In genomic region chr20:54362283-54362682, GRCh38 we compare ENCODE assay signal across 14 cellular contexts.
A peak's percentile ranks its signal among the peaks of the same experiment; 100 is the strongest.
DNase-seq lines count a peak whose midpoint lies in the region; ATAC-seq and TF ChIP-seq lines count a peak whose summit lies in the region.
"Had no signal": no experiment of that assay in that cellular context is flagged by ENCODE, and none has a peak within 500 bp of the region (broad histone marks: within the 10 kb centered on the region; RNA-seq: fewer than 3 reads in every experiment).

No MANE protein-coding gene starts in this region.

- H3K9me2 ChIP-seq in GM23338 (ENCODE audit: insufficient read depth) = no peaks in the 10 kb centered on the region

- in situ Hi-C loops in SK-MEL-5 (cut with HindIII; ENCODE audit: low pct_unique_long_range_greater_than_20kb, low sequenced_read_pairs) = no loop called here

- TF ChIP-seq CTCF in GM23338 (conservative IDR thresholded peaks at IDR 0.05; ENCODE audit: low read depth in 2 of 2) (no peak), testis (IDR thresholded peaks at IDR 0.05) (no peak), WERI-Rb-1 (IDR thresholded peaks at IDR 0.05; ENCODE audit: low read depth, low read length) (no peak)

- H3K36me3 ChIP-seq in GM23338 (ENCODE audit: insufficient read depth) = no peaks in the 10 kb centered on the region
- H3K36me3 ChIP-seq in testis (ENCODE audit: low read depth, missing control alignments) = no peaks in the 10 kb centered on the region
- no peaks in the 10 kb centered on the region for H3K36me3 ChIP-seq in WERI-Rb-1

- H3F3A ChIP-seq in GM23338 (replicated peaks; ENCODE audit: low read depth) = no peaks in the 10 kb centered on the region

- H3K27ac ChIP-seq in GM23338 (ENCODE audit: low read depth) = no peak overlapping the region
- no peak overlapping the region for H3K27ac ChIP-seq in testis
- no peak overlapping the region for H3K27ac ChIP-seq in WERI-Rb-1

- H3K9me3 Mint-ChIP-seq in GM23338 = no peaks in the 10 kb centered on the region
- H3K9me3 Mint-ChIP-seq: CD4-positive, alpha-beta T cell; HFFc6 had no signal

- H3K79me2 ChIP-seq in GM23338 (replicated peaks; ENCODE audit: insufficient read depth) = no peaks in the 10 kb centered on the region

- H3K4me3 ChIP-seq in GM23338 (no peak overlapping the region), testis (no peak overlapping the region), WERI-Rb-1 (ENCODE audit: low read depth, low read length) (no peak overlapping the region)

- TF ChIP-seq POLR2A in testis (IDR thresholded peaks at IDR 0.05) = no peak

- peaks cover 7% of the 10 kb centered on the region; the same call in 2 of the 3 replicates for H3K36me3 Mint-ChIP-seq in GM23338 (ENCODE audit: low read depth)

- H3K27me3 ChIP-seq in GM23338 (ENCODE audit: insufficient read depth) (no peaks in the 10 kb centered on the region), testis (no peaks in the 10 kb centered on the region), WERI-Rb-1 (ENCODE audit: insufficient read depth, low read depth, severe bottlenecking) (peaks cover 57% of the 10 kb centered on the region)

- H3K9me3 ChIP-seq in testis (no peaks in the 10 kb centered on the region), WERI-Rb-1 (ENCODE audit: severe bottlenecking) (no peaks in the 10 kb centered on the region)

- H3K4me1 ChIP-seq in GM23338 (ENCODE audit: insufficient read depth) = peaks cover 46% of the 10 kb centered on the region
- H3K4me1 ChIP-seq in testis = no peaks in the 10 kb centered on the region

- H2AFZ ChIP-seq in GM23338 = 0 out of 2 replicates have a peak overlapping the region, but pooled peaks have one; percentile 35

- H3K27me3 Mint-ChIP-seq in GM23338 (ENCODE audit: insufficient read depth, low read depth, poor library complexity) = no peaks in the 10 kb centered on the region
- H3K27me3 Mint-ChIP-seq: CD4-positive, alpha-beta T cell had no signal

- H3K27ac Mint-ChIP-seq in GM23338 = no peak overlapping the region
- H3K27ac Mint-ChIP-seq: B cell; CD4-positive, alpha-beta T cell; HFFc6 had no signal

- intact Hi-C loops in testis (cut with DNase I; ENCODE audit: low total_unique reads) = no loop called here

- H3K4me1 Mint-ChIP-seq in GM23338 = peaks cover 45% of the 10 kb centered on the region
- H3K4me1 Mint-ChIP-seq: B cell had no signal

- no peak overlapping the region for H3K4me2 ChIP-seq in GM23338

- no peak overlapping the region for H3K4me3 Mint-ChIP-seq in GM23338
- H3K4me3 Mint-ChIP-seq: B cell; CD4-positive, alpha-beta T cell; HFFc6 had no signal

- no peaks in the 10 kb centered on the region for H4K20me1 ChIP-seq in GM23338 (replicated peaks; ENCODE audit: insufficient read depth)

- ATAC-seq in GM23338 = no peak

- DNase-seq in GM23338 (ENCODE audit: low spot score) = peak; percentile 29
- peak; percentile 50 for DNase-seq in SK-MEL-5 (ENCODE audit: low read depth, low spot score)
- DNase-seq in foreskin melanocyte = peak; percentile 65
- peak; percentile 28 for DNase-seq in testis
- no peak for DNase-seq in NCI-H1105 (lab: John Stamatoyannopoulos, UW)
- DNase-seq in HUDEP-2 (lab: John Stamatoyannopoulos, UW; ENCODE audit: unreplicated experiment in 76 of 76) = no peak
- no peak for DNase-seq in WERI-Rb-1
- DNase-seq: C1 segment of cervical spinal cord; CD4-positive, alpha-beta T cell; DMS79; HCEC 1CT; HFFc6; IMR-90 had no signal

TF ChIP-seq in GM23338, 12 proteins besides CTCF, POLR2A, EP300 and RAD21 (continues in another document):
- TF ChIP-seq STAT1 (IDR thresholded peaks at IDR 0.05; ENCODE audit: unreplicated experiment) = no peak
- TF ChIP-seq EZH2phosphoT487 (IDR thresholded peaks at IDR 0.05; ENCODE audit: unreplicated experiment) = no peak
- no peak for TF ChIP-seq CREB1 (CRISPR knock-in tag; IDR thresholded peaks at IDR 0.05; ENCODE audit: low read depth)
- TF ChIP-seq ZNF462 (CRISPR knock-in tag; IDR thresholded peaks at IDR 0.05) = no peak
- TF ChIP-seq ZNF114 (CRISPR knock-in tag; IDR thresholded peaks at IDR 0.05) = no peak
- TF ChIP-seq NANOG (IDR thresholded peaks at IDR 0.05; ENCODE audit: borderline replicate concordance) = no peak
- TF ChIP-seq JUNB (IDR thresholded peaks at IDR 0.05; ENCODE audit: unreplicated experiment) = no peak
- no peak for TF ChIP-seq EZH2 (IDR thresholded peaks at IDR 0.05; ENCODE audit: low read depth, unreplicated experiment)
- TF ChIP-seq REST (IDR thresholded peaks at IDR 0.05; ENCODE audit: unreplicated experiment) = no peak
- no peak for TF ChIP-seq ZNF331 (CRISPR knock-in tag; IDR thresholded peaks at IDR 0.05; ENCODE audit: low read depth)
- TF ChIP-seq POLR2AphosphoS5 (IDR thresholded peaks at IDR 0.05; ENCODE audit: low read depth) = no peak

Comparison
In these comparisons a context has a peak if more than half of its experiments do, and no peak if none do; other contexts are left out.
1. DNase-seq: peak in GM23338 (single experiment), SK-MEL-5 (single experiment), foreskin melanocyte (single experiment) and testis (single experiment); none in NCI-H1105 (single experiment), HUDEP-2 (0 of 76) and WERI-Rb-1 (single experiment).